Comparison of ENCODE assay signal across 11 cellular contexts in genomic region chr2:230267556-230267955, GRCh38. TPM values are rescaled to one million over a fixed set of nuclear protein-coding genes. Genes with fewer than 3 reads are reported as not detected.
DNase-seq lines count a peak whose midpoint lies in the region; ATAC-seq, FAIRE-seq and TF ChIP-seq lines count a peak whose summit lies in the region.
"Had no signal": no experiment of that assay in that cellular context is flagged by ENCODE, and none has a peak within 500 bp of the region (broad histone marks: within the 10 kb centered on the region; RNA-seq: fewer than 3 reads in every experiment).

No MANE protein-coding gene starts in this region.

- in situ Hi-C loops in GM12878 (cut with MboI) = no loop called here

- no peak for TF ChIP-seq CTCF in GM12878 (IDR thresholded peaks at IDR 0.05 in 2 of 3, conservative IDR thresholded peaks at IDR 0.05 in 1 of 3; ENCODE audit: control insufficient read depth in 2 of 3, extremely low read depth in 1 of 3, insufficient read depth in 1 of 3, low read depth in 3 of 3, low read length in 3 of 3)
- no peak for TF ChIP-seq CTCF in mucosa of descending colon (IDR thresholded peaks at IDR 0.05)

- intact Hi-C loops in GM12878 (cut with micrococcal nuclease; ENCODE audit: unreplicated experiment) (loop anchor here (1.0 to 5.0 kb wide), 7 partner anchors 10 to 345 kb away; partner anchors contain the start of gene SP100), mucosa of descending colon (cut with DNase I, micrococcal nuclease) (no loop called here)

- peak; percentile 94 to 97 for TF ChIP-seq EP300 in GM12878 (IDR thresholded peaks at IDR 0.05; ENCODE audit: borderline replicate concordance in 1 of 2, control insufficient read depth in 1 of 2, low read depth in 2 of 2, low read length in 2 of 2)

- no peaks in the 10 kb centered on the region for H3K27me3 ChIP-seq in GM12878 (replicated peaks in 1 of 2; ENCODE audit: control insufficient read depth in 2 of 2, insufficient read depth in 2 of 2, low read length in 1 of 2)
- H3K27me3 ChIP-seq: breast epithelium had no signal

- SMC1A ChIA-PET in GM12878 (lab: Charles Lee; ENCODE audit: uncharacterized antibody, unreplicated experiment) = interaction anchor here (0.9 to 2.0 kb wide), 9 partner anchors 40 to 150 kb away, joined by 3 to 15 read pairs (median 5); partner anchors contain the start of genes SP140 and SP140L

- 0 out of 2 replicates have a peak overlapping the region, but pooled peaks have one; percentile 16 for H3K4me3 ChIP-seq in GM12878
- H3K4me3 ChIP-seq in mucosa of descending colon = no peak overlapping the region
- H3K4me3 ChIP-seq: A549, breast epithelium had no signal

- no peak for DNase-seq in activated CD4-positive, CD25-positive, alpha-beta regulatory T cell (lab: John Stamatoyannopoulos, UW)
- DNase-seq in GM12878 (ENCODE audit: low read depth, low spot score) (peak; percentile 77), NCI-H128 (lab: John Stamatoyannopoulos, UW; ENCODE audit: unreplicated experiment) (no peak), mucosa of descending colon (no peak), 8988T (no peak)
- DNase-seq: NCI-H526 had no signal

- no peak overlapping the region for H2AFZ ChIP-seq in GM12878 (ENCODE audit: control insufficient read depth, low read depth, low read length)

- H3K36me3 ChIP-seq in GM12878 (ENCODE audit: control insufficient read depth in 2 of 2, insufficient read depth in 2 of 2, low read length in 1 of 2) (peaks cover 4 to 9% of the 10 kb centered on the region in 2 experiments; a peak in 3 of 4 replicates), mucosa of descending colon (ENCODE audit: low read depth) (no peaks in the 10 kb centered on the region)
- H3K36me3 ChIP-seq: breast epithelium had no signal

- CTCF ChIA-PET in GM12878 (lab: Yijun Ruan, JAX) = interaction anchor here (1.3 to 1.5 kb wide), 2 partner anchors 59 to 65 kb away, joined by 3 to 5 read pairs; no protein-coding TSS in a partner anchor

- RAD21 ChIA-PET in GM12878 (lab: Charles Lee; ENCODE audit: unreplicated experiment) = interaction anchor here (0.5 to 2.4 kb wide), 5 partner anchors 10 to 317 kb away, joined by 3 to 19 read pairs (median 4); no protein-coding TSS in a partner anchor

- H3K4me2 ChIP-seq in GM12878 (ENCODE audit: control insufficient read depth, insufficient read depth) = peak overlapping the region; percentile 61
- H3K4me2 ChIP-seq: A549 had no signal

- TF ChIP-seq RAD21 in GM12878 (IDR thresholded peaks at IDR 0.05; ENCODE audit: insufficient read depth, low read depth, low read length) = 0 out of 2 replicates have a peak, but pooled peaks have one; percentile 8

- no peaks in the 10 kb centered on the region for H3K79me2 ChIP-seq in GM12878 (ENCODE audit: control insufficient read depth, insufficient read depth, low read length)

- 0% methylated on average over 3 of the region's 3 CpGs for WGBS in GM12878 (ENCODE audit: insufficient coverage, insufficient replicate concordance, low lambda C conversion rate, missing lambda C conversion rate)

- POLR2A ChIA-PET in GM12878 (lab: Charles Lee) = interaction anchor here (1.1 to 1.7 kb wide), 2 partner anchors 10 to 48 kb away, joined by 4 read pairs; partner anchors contain the start of gene SP110

- peaks cover 2% of the 10 kb centered on the region; the same call in 2 of the 3 replicates for H3K9me3 ChIP-seq in GM12878 (replicated peaks; ENCODE audit: control insufficient read depth, insufficient read depth, low read length)
- no peaks in the 10 kb centered on the region for H3K9me3 ChIP-seq in mucosa of descending colon
- H3K9me3 ChIP-seq: breast epithelium had no signal

- BruUV-seq in GM12878 (replicated peaks; lab: Mats Ljungman, UMichigan) = no TSS peak

- TF ChIP-seq POLR2A in GM12878 (IDR thresholded peaks at IDR 0.05; ENCODE audit: low read depth, low read length) = no peak

- peak overlapping the region; percentile 18; the same call in 1 of the 2 replicates for H3K9ac ChIP-seq in GM12878 (ENCODE audit: control insufficient read depth, insufficient read depth, low read length)

- no peaks in the 10 kb centered on the region for H4K20me1 ChIP-seq in GM12878 (ENCODE audit: control insufficient read depth, insufficient read depth)

- H3K4me1 ChIP-seq in GM12878 (ENCODE audit: control insufficient read depth, insufficient read depth, low read length) (peaks cover 28% of the 10 kb centered on the region), mucosa of descending colon (ENCODE audit: low read depth) (no peaks in the 10 kb centered on the region)
- H3K4me1 ChIP-seq: A549, breast epithelium had no signal

- ATAC-seq in activated CD4-positive, CD25-positive, alpha-beta regulatory T cell treated with anti-CD3 and anti-CD28 coated beads, Interleukin-2, amount 50 U/mL, for 24 hours = peak; percentile 28 to 62
- ATAC-seq in GM21390 (IDR thresholded peaks at IDR 0.05; ENCODE audit: unreplicated experiment) (peak; percentile 64), HG03066 (IDR thresholded peaks at IDR 0.05; ENCODE audit: low read depth, unreplicated experiment) (peak; percentile 58), GM12878 (peak; percentile 86), mucosa of descending colon (no peak)
- ATAC-seq: A549 had no signal

- H3K27ac ChIP-seq in GM12878 (ENCODE audit: control insufficient read depth, insufficient read depth) = peak overlapping the region; percentile 76
- H3K27ac ChIP-seq: A549, breast epithelium had no signal

- FAIRE-seq in GM12878 (lab: Jason Lieb, UNC) = no peak
- FAIRE-seq: A549 had no signal

TF ChIP-seq in GM12878, 131 proteins besides CTCF, POLR2A, EP300 and RAD21 (continues in another document):
- TF ChIP-seq ZNF217 (IDR thresholded peaks at IDR 0.05) = peak; percentile 86; the same call in 1 of the 2 replicates
- peak; percentile 96 for TF ChIP-seq SPI1 (IDR thresholded peaks at IDR 0.05; ENCODE audit: borderline replicate concordance, insufficient read depth, low read depth, low read length)
- TF ChIP-seq MAX (IDR thresholded peaks at IDR 0.05; ENCODE audit: low read depth, low read length) = no peak

RNA-seq across cellular contexts. Expression of gene SP140, which starts 42.0 kb away (rescaled TPM):
- total RNA-seq in GM12878 (2013; cell fraction: nucleolus; rRNA removed) = 405 and 446 TPM in 2 replicates
- total RNA-seq in GM12878 (2014; rRNA removed) = 87.0 and 101 TPM in 2 replicates
- 141 and 154 TPM in 2 replicates for total RNA-seq in GM12878 (2014; rRNA removed; fragmentation: Illumina TruSeq; extraction: Trizol)
- 106 and 113 TPM in 2 replicates for total RNA-seq in GM12878 (2021)
- 88.4 TPM for polyA plus RNA-seq in GM12878 (2011; ENCODE audit: low read depth)
- polyA plus RNA-seq in GM12878 (2011; rRNA removed) = 159 and 164 TPM in 2 replicates
- 96.6 and 112 TPM in 2 replicates for polyA plus RNA-seq in GM12878 (2011; cell fraction: cytosol; rRNA removed)
- 175 and 178 TPM in 2 replicates for polyA plus RNA-seq in GM12878 (2011; cell fraction: nucleus; rRNA removed)
- 64.2 and 65.5 TPM in 2 replicates for polyA plus RNA-seq in GM12878 (2012)
- polyA plus RNA-seq in GM12878 (2014; fragmentation: Illumina TruSeq; extraction: Trizol) = 120 and 143 TPM in 2 replicates
- 10 to 100 TPM; 61.7 to 93.9 TPM for polyA plus RNA-seq in GM12878 (2014; fragmentation: Nextera tagmentation; extraction: Ambion mirVana)
- polyA plus RNA-seq in GM12878 (2014; rRNA removed) = 76.1 and 87.2 TPM in 2 replicates
- 10 to 100 TPM; 85.4 to 87.5 TPM for polyA plus RNA-seq in GM12878 (2016; fragmentation: Nextera tagmentation; extraction: Ambion mirVana)
- 143 and 187 TPM in 2 replicates for polyA minus RNA-seq in GM12878 (2011; rRNA and poly(A)+ RNA removed)
- polyA minus RNA-seq in GM12878 (2011; cell fraction: cytosol; rRNA and poly(A)+ RNA removed) = 27.0 and 32.6 TPM in 2 replicates
- 173 and 304 TPM in 2 replicates for polyA minus RNA-seq in GM12878 (2011; cell fraction: nucleus; rRNA and poly(A)+ RNA removed)
- total RNA-seq in mucosa of descending colon = 1 to 10 TPM; 3.1 to 4.9 (median 3.7) TPM

RNA-seq across cellular contexts. Expression of gene SP110, which starts 47.8 kb away (rescaled TPM):
- total RNA-seq in GM12878 (2013; cell fraction: nucleolus; rRNA removed) = 315 and 352 TPM in 2 replicates
- total RNA-seq in GM12878 (2014; rRNA removed) = 81.2 and 98.7 TPM in 2 replicates
- 125 and 130 TPM in 2 replicates for total RNA-seq in GM12878 (2014; rRNA removed; fragmentation: Illumina TruSeq; extraction: Trizol)
- 82.3 and 82.5 TPM in 2 replicates for total RNA-seq in GM12878 (2021)
- 67.6 TPM for polyA plus RNA-seq in GM12878 (2011; ENCODE audit: low read depth)
- polyA plus RNA-seq in GM12878 (2011; rRNA removed) = 86.5 and 107 TPM in 2 replicates
- polyA plus RNA-seq in GM12878 (2011; cell fraction: cytosol; rRNA removed) = 94.5 and 123 TPM in 2 replicates
- polyA plus RNA-seq in GM12878 (2011; cell fraction: nucleus; rRNA removed) = 131 and 192 TPM in 2 replicates
- polyA plus RNA-seq in GM12878 (2012) = 84.4 and 86.7 TPM in 2 replicates
- 149 and 176 TPM in 2 replicates for polyA plus RNA-seq in GM12878 (2014; fragmentation: Illumina TruSeq; extraction: Trizol)
- polyA plus RNA-seq in GM12878 (2014; fragmentation: Nextera tagmentation; extraction: Ambion mirVana) = 100 to 1,000 TPM in 1 of 2 experiments, 10 to 100 TPM in 1; 97.3 to 103 TPM
- polyA plus RNA-seq in GM12878 (2014; rRNA removed) = 68.6 and 86.5 TPM in 2 replicates
- 100 to 1,000 TPM; 109 to 113 TPM for polyA plus RNA-seq in GM12878 (2016; fragmentation: Nextera tagmentation; extraction: Ambion mirVana)
- 111 and 121 TPM in 2 replicates for polyA minus RNA-seq in GM12878 (2011; rRNA and poly(A)+ RNA removed)
- polyA minus RNA-seq in GM12878 (2011; cell fraction: cytosol; rRNA and poly(A)+ RNA removed) = 38.5 and 44.1 TPM in 2 replicates
- polyA minus RNA-seq in GM12878 (2011; cell fraction: nucleus; rRNA and poly(A)+ RNA removed) = 78.3 and 127 TPM in 2 replicates
- total RNA-seq in mucosa of descending colon = 10 to 100 TPM; 17.4 to 23.0 (median 22.9) TPM

RNA-seq across cellular contexts. Expression of gene SP140L, which starts 59.4 kb away (rescaled TPM):
- 157 and 182 TPM in 2 replicates for total RNA-seq in GM12878 (2013; cell fraction: nucleolus; rRNA removed)
- total RNA-seq in GM12878 (2014; rRNA removed) (12.5 and 13.3 TPM in 2 replicates), GM12878 (2014; rRNA removed; fragmentation: Illumina TruSeq; extraction: Trizol) (21.1 and 21.4 TPM in 2 replicates), GM12878 (2021) (17.3 and 18.5 TPM in 2 replicates), mucosa of descending colon (10 to 100 TPM; 22.1 to 35.7 (median 23.4) TPM)
- 16.1 TPM for polyA plus RNA-seq in GM12878 (2011; ENCODE audit: low read depth)
- polyA plus RNA-seq in GM12878 (2011; rRNA removed) (25.6 and 33.0 TPM in 2 replicates), GM12878 (2014; fragmentation: Illumina TruSeq; extraction: Trizol) (28.6 and 28.7 TPM in 2 replicates), GM12878 (2014; fragmentation: Nextera tagmentation; extraction: Ambion mirVana) (1 to 10 TPM; 4.7 to 6.1 TPM), GM12878 (2014; rRNA removed) (17.0 and 18.3 TPM in 2 replicates), GM12878 (2016; fragmentation: Nextera tagmentation; extraction: Ambion mirVana) (10 to 100 TPM; 10.4 to 12.9 TPM)
- polyA plus RNA-seq in GM12878 (2011; cell fraction: cytosol; rRNA removed) = 15.0 and 16.0 TPM in 2 replicates
- polyA plus RNA-seq in GM12878 (2011; cell fraction: nucleus; rRNA removed) = 75.2 and 83.6 TPM in 2 replicates
- polyA plus RNA-seq in GM12878 (2012) = 21.2 TPM in 2 replicates
- polyA minus RNA-seq in GM12878 (2011; rRNA and poly(A)+ RNA removed) = 20.6 and 21.0 TPM in 2 replicates
- 5.4 and 9.1 TPM in 2 replicates for polyA minus RNA-seq in GM12878 (2011; cell fraction: cytosol; rRNA and poly(A)+ RNA removed)
- 36.1 and 55.1 TPM in 2 replicates for polyA minus RNA-seq in GM12878 (2011; cell fraction: nucleus; rRNA and poly(A)+ RNA removed)

Comparison
In these comparisons a context has a peak if more than half of its experiments do, and no peak if none do; other contexts are left out.
1. RNA of gene SP140, which starts 42.0 kb away (total RNA-seq): 87.0 to 446 TPM in GM12878; 3.1 to 4.9 TPM in mucosa of descending colon; every median in the first group is over 10 times any median in the second.